Comparison of ENCODE assay signal across 8 cellular contexts in genomic region chr4:99893991-99894981, GRCh38.
DNase-seq lines count a peak whose midpoint lies in the region; ATAC-seq and TF ChIP-seq lines count a peak whose summit lies in the region.

TSS of gene LAMTOR3 (minus strand) at chr4:99894427. CDS start at chr4:99893963, 464 bp downstream.

- no peaks in the 10 kb centered on the region for H4K20me1 ChIP-seq in MM.1S (ENCODE audit: insufficient read depth, low read length)

- in situ Hi-C loops in HAP-1 (cut with MboI; ENCODE audit: low sequenced_read_pairs): no loop called here

- H3K36me3 ChIP-seq in HAP-1 (replicated peaks) (peaks cover 4% of the 10 kb centered on the region; the same call in 1 of the 2 replicates), MM.1S (replicated peaks; ENCODE audit: insufficient read depth, low read length) (no peaks in the 10 kb centered on the region)

- H3K4me1 ChIP-seq in HAP-1 (peaks cover 10% of the 10 kb centered on the region), MM.1S (ENCODE audit: low read length) (peaks cover 7% of the 10 kb centered on the region)

- peak within 1 kb of the TSS; percentile 85 for H3K4me2 ChIP-seq in MM.1S (ENCODE audit: low read depth, low read length)

- H3K27me3 Mint-ChIP-seq in nephron (ENCODE audit: low read depth): no peaks in the 10 kb centered on the region

- no peaks in the 10 kb centered on the region for H3K9me3 Mint-ChIP-seq in nephron

- H3K9ac ChIP-seq in MM.1S (ENCODE audit: low read length): peak within 1 kb of the TSS; percentile 75

- H3K9me2 ChIP-seq in MM.1S (replicated peaks; ENCODE audit: insufficient read depth, low read length): no peaks in the 10 kb centered on the region

- H3K4me1 Mint-ChIP-seq in nephron: peaks cover 38% of the 10 kb centered on the region

- H3K27ac ChIP-seq in MM.1S (ENCODE audit: low read length): peak within 1 kb of the TSS; percentile 49; the same call in 1 of the 2 replicates

- peak; percentile 100 for ATAC-seq in stimulated activated naive CD8-positive, alpha-beta T cell treated with anti-CD3 and anti-CD28 coated beads, Interleukin-15, Interleukin-2, amounts not matched to agents 100 U/mL and 50 U/mL, for 24 hours

- H3K9me3 ChIP-seq in HAP-1: no peaks in the 10 kb centered on the region
- H3K9me3 ChIP-seq in MM.1S (replicated peaks; ENCODE audit: insufficient read depth, low read length): no peaks in the 10 kb centered on the region

- H3K36me3 Mint-ChIP-seq in nephron (ENCODE audit: low read depth): peaks cover 6% of the 10 kb centered on the region

- H3K4me3 ChIP-seq in HAP-1 (peak within 1 kb of the TSS; percentile 80), MM.1S (ENCODE audit: low read length) (peak within 1 kb of the TSS; percentile 76)

- DNase-seq in ELR (ENCODE audit: low read depth): peak; percentile 91
- DNase-seq in HAP-1 (ENCODE audit: low spot score in 2 of 2): peak; percentile 85 to 91
- DNase-seq in MM.1S: peak; percentile 96
- DNase-seq in SHP77 treated with DMSO at 0.1 percent for 48 hours (lab: John Stamatoyannopoulos, UW): peak; percentile 40
- peak; percentile 96 for DNase-seq in activated effector memory CD4-positive, alpha-beta T cell treated with anti-CD3 and anti-CD28 coated beads, Interleukin-2, amount 50 U/mL, for 16 hours
- peak; percentile 79 for DNase-seq in fibroblast of the conjunctiva (ENCODE audit: low read depth)
- peak; percentile 86 for DNase-seq in stimulated activated naive CD8-positive, alpha-beta T cell treated with anti-CD3 and anti-CD28 coated beads, Interleukin-15, Interleukin-2, amounts not matched to agents 100 U/mL and 50 U/mL, for 24 hours

- TF ChIP-seq CTCF in MM.1S (IDR thresholded peaks at IDR 0.05; ENCODE audit: low read length) (no peak), nephron (IDR thresholded peaks at IDR 0.05; ENCODE audit: unreplicated experiment in 3 of 3) (no peak)

- peaks cover 6% of the 10 kb centered on the region; the same call in 1 of the 2 replicates for H3F3A ChIP-seq in MM.1S (ENCODE audit: insufficient read depth, low read length)

- H3K27ac Mint-ChIP-seq in nephron: peak within 1 kb of the TSS; percentile 97 to 99 (median 98)

- peak within 1 kb of the TSS; percentile 99 to 100 (median 100) for H3K4me3 Mint-ChIP-seq in nephron

- H3K79me2 ChIP-seq in MM.1S (ENCODE audit: low read length): peaks cover 48% of the 10 kb centered on the region

- peak within 1 kb of the TSS; percentile 81 for H2AFZ ChIP-seq in MM.1S (ENCODE audit: low read length)

- H3K27me3 ChIP-seq in HAP-1 (ENCODE audit: low read depth) (no peaks in the 10 kb centered on the region), MM.1S (replicated peaks; ENCODE audit: insufficient read depth, low read length) (no peaks in the 10 kb centered on the region)

Comparison
In these comparisons a context has a peak if more than half of its experiments do, and no peak if none do; other contexts are left out.
1. Peak in every context shown above with its lines: DNase-seq, ATAC-seq, H3K4me3 ChIP-seq and H3K27ac ChIP-seq.
2. DNase-seq: peak in every context shown above with its lines; median percentile 96 in MM.1S; 96 in activated effector memory CD4-positive, alpha-beta T cell treated with anti-CD3 and anti-CD28 coated beads, Interleukin-2, amount 50 U/mL, for 16 hours; 91 in ELR; 88 in HAP-1; 86 in stimulated activated naive CD8-positive, alpha-beta T cell treated with anti-CD3 and anti-CD28 coated beads, Interleukin-15, Interleukin-2, amounts not matched to agents 100 U/mL and 50 U/mL, for 24 hours; 79 in fibroblast of the conjunctiva; 40 in SHP77 treated with DMSO at 0.1 percent for 48 hours.